ENCODE assay signal across 32 cellular contexts in genomic region chr16:17598968-17599367, GRCh38.
"Had no signal": no experiment of that assay in that cellular context is flagged by ENCODE, and none has a peak within 500 bp of the region (broad histone marks: within the 10 kb centered on the region; RNA-seq: fewer than 3 reads in every experiment).

No MANE protein-coding gene starts in this region.

- ATAC-seq: activated naive CD4-positive, alpha-beta T cell treated with anti-CD3 and anti-CD28 coated beads, Interleukin-2, amount 50 U/mL, for 72 hours; activated naive CD8-positive, alpha-beta T cell treated with anti-CD3 and anti-CD28 coated beads, Interleukin-2, amount 50 U/mL, for 24 hours; activated T-cell treated with anti-CD3 and anti-CD28 coated beads, Interleukin-2, amount 50 U/mL, for 4 hours; activated T-cell treated with anti-CD3 and anti-CD28 coated beads, Interleukin-2, amount 50 U/mL, for 72 hours; activated T-helper 17 cell treated with anti-CD3 and anti-CD28 coated beads, Interleukin-2, amount 50 U/mL, for 72 hours; body of pancreas had no signal

- FAIRE-seq: astrocyte, bronchial epithelial cell had no signal

- H3K27me3 ChIP-seq: ascending aorta, body of pancreas, brain microvascular endothelial cell, cardiac muscle cell had no signal

- H3K4me3 ChIP-seq: adrenal gland, ascending aorta, body of pancreas, breast epithelium, cardiac muscle cell had no signal

- H3K36me3 ChIP-seq: adrenal gland, ascending aorta, brain microvascular endothelial cell, breast epithelium, cardiac muscle cell had no signal

- H3K4me1 ChIP-seq: adrenal gland, ascending aorta, body of pancreas, breast epithelium had no signal

- H3K9me3 ChIP-seq: adrenal gland, ascending aorta, body of pancreas had no signal

- H3K27ac ChIP-seq: adrenal gland, ascending aorta, body of pancreas, brain microvascular endothelial cell, breast epithelium, cardiac muscle cell had no signal

- DNase-seq: activated effector memory CD4-positive, alpha-beta T cell treated with anti-CD3 and anti-CD28 coated beads, Interleukin-2, amount 50 U/mL, for 16 hours; activated effector memory CD4-positive, alpha-beta T cell treated with Interleukin-2 at 50 U/mL for 16 hours; activated gamma-delta T cell; activated gamma-delta T cell treated with Interleukin-2 at 50 U/mL for 16 hours; activated naive CD4-positive, alpha-beta T cell; activated naive CD4-positive, alpha-beta T cell treated with anti-CD3 and anti-CD28 coated beads for 36 hours; activated naive CD4-positive, alpha-beta T cell treated with anti-CD3 and anti-CD28 coated beads, Interleukin-2, amount 10 ng/mL, durations not matched to agents 7 days and 5 days; activated naive CD4-positive, alpha-beta T cell treated with anti-CD3 and anti-CD28 coated beads, Interleukin-2, amount 50 U/mL, for 16 hours; activated naive CD4-positive, alpha-beta T cell treated with Interleukin-2 at 50 U/mL for 16 hours; activated naive CD8-positive, alpha-beta T cell treated with anti-CD3 and anti-CD28 coated beads for 36 hours; activated naive CD8-positive, alpha-beta T cell treated with anti-CD3 and anti-CD28 coated beads, Interleukin-2, amount 10 ng/mL, durations not matched to agents 7 days and 5 days; activated naive CD8-positive, alpha-beta T cell treated with anti-CD3 and anti-CD28 coated beads, Interleukin-2, amount 50 U/mL, for 24 hours; activated T-cell treated with anti-CD3 and anti-CD28 coated beads, Interleukin-2, amount 50 U/mL, for 4 hours; activated T-cell treated with anti-CD3 and anti-CD28 coated beads, Interleukin-2, amount 50 U/mL, for 48 hours; activated T-cell treated with anti-CD3 and anti-CD28 coated beads, Interleukin-2, amount 50 U/mL, for 72 hours; adrenal gland; amniotic stem cell; amygdala; anterior cingulate cortex; aorta; body of pancreas; brain microvascular endothelial cell; caudate nucleus; central memory CD4-positive, alpha-beta T cell; cerebellar nuclear complex had no signal
